9 cellular contexts compared by ENCODE assay signal in genomic region chr11:826836-827145, GRCh38. TPM values are rescaled to one million over a fixed set of nuclear protein-coding genes. Genes with fewer than 3 reads are reported as not detected.
DNase-seq lines count a peak whose midpoint lies in the region; ATAC-seq and TF ChIP-seq lines count a peak whose summit lies in the region.
"Had no signal": no experiment of that assay in that cellular context is flagged by ENCODE, and none has a peak within 500 bp of the region (broad histone marks: within the 10 kb centered on the region; RNA-seq: fewer than 3 reads in every experiment).

No MANE protein-coding gene starts in this region.

- TF ChIP-seq CTCF in tibial artery (IDR thresholded peaks at IDR 0.05): no peak

- H3K4me1 ChIP-seq in tibial artery: peaks cover 0 to 92% (median 52%) of the 10 kb centered on the region in 4 donors

- H3K27me3 Mint-ChIP-seq in activated T-cell treated with anti-CD3 and anti-CD28 coated beads, Interleukin-2, amount 50 U/mL, for 4 hours (ENCODE audit: low read depth): peaks cover 44% of the 10 kb centered on the region
- peaks cover 32% of the 10 kb centered on the region for H3K27me3 Mint-ChIP-seq in activated T-cell treated with anti-CD3 and anti-CD28 coated beads, Interleukin-2, amount 50 U/mL, for 72 hours (ENCODE audit: low read depth)

- H3K27me3 ChIP-seq in tibial artery: peaks cover 0 to 75% of the 10 kb centered on the region in 2 donors

- no peaks in the 10 kb centered on the region for H3K9me3 Mint-ChIP-seq in activated T-cell treated with anti-CD3 and anti-CD28 coated beads, Interleukin-2, amount 50 U/mL, for 4 hours
- no peaks in the 10 kb centered on the region for H3K9me3 Mint-ChIP-seq in activated T-cell treated with anti-CD3 and anti-CD28 coated beads, Interleukin-2, amount 50 U/mL, for 72 hours

- no peaks in the 10 kb centered on the region for H3K9me3 ChIP-seq in tibial artery

- H3K4me1 Mint-ChIP-seq in activated T-cell treated with anti-CD3 and anti-CD28 coated beads, Interleukin-2, amount 50 U/mL, for 4 hours (ENCODE audit: low read depth): peaks cover 27% of the 10 kb centered on the region
- peaks cover 26% of the 10 kb centered on the region for H3K4me1 Mint-ChIP-seq in activated T-cell treated with anti-CD3 and anti-CD28 coated beads, Interleukin-2, amount 50 U/mL, for 72 hours (ENCODE audit: low read depth)

- no peak overlapping the region for H3K27ac Mint-ChIP-seq in activated T-cell treated with anti-CD3 and anti-CD28 coated beads, Interleukin-2, amount 50 U/mL, for 72 hours

- H3K4me3 Mint-ChIP-seq in activated T-cell treated with anti-CD3 and anti-CD28 coated beads, Interleukin-2, amount 50 U/mL, for 4 hours: peak overlapping the region; percentile 74
- peak overlapping the region; percentile 79 to 81 for H3K4me3 Mint-ChIP-seq in activated T-cell treated with anti-CD3 and anti-CD28 coated beads, Interleukin-2, amount 50 U/mL, for 72 hours

- peaks cover 41 to 42% (median 42%) of the 10 kb centered on the region in 3 donors for H3K36me3 ChIP-seq in tibial artery

- peak in 1 of 2 donors; percentile 1 for ATAC-seq in activated T-cell treated with anti-CD3 and anti-CD28 coated beads, Interleukin-2, amount 50 U/mL, for 4 hours
- peak in 1 of 2 donors; percentile 1 for ATAC-seq in activated T-cell treated with anti-CD3 and anti-CD28 coated beads, Interleukin-2, amount 50 U/mL, for 72 hours (replicated peaks in 1 of 2)
- no peak for ATAC-seq in HG03108 (IDR thresholded peaks at IDR 0.05; ENCODE audit: unreplicated experiment)

- H3K36me3 Mint-ChIP-seq in activated T-cell treated with anti-CD3 and anti-CD28 coated beads, Interleukin-2, amount 50 U/mL, for 4 hours (ENCODE audit: insufficient read depth): peaks cover 9% of the 10 kb centered on the region
- peaks cover 2 to 3% of the 10 kb centered on the region in 2 donors for H3K36me3 Mint-ChIP-seq in activated T-cell treated with anti-CD3 and anti-CD28 coated beads, Interleukin-2, amount 50 U/mL, for 72 hours (ENCODE audit: insufficient read depth in 2 of 2)

- H3K27ac ChIP-seq in tibial artery: peak overlapping the region in 1 of 2 donors; percentile 38

- DNase-seq in activated T-cell treated with anti-CD3 and anti-CD28 coated beads, Interleukin-2, amount 50 U/mL, for 4 hours: no peak
- DNase-seq in activated T-cell treated with anti-CD3 and anti-CD28 coated beads for 4 hours: no peak
- no peak for DNase-seq in activated T-cell treated with anti-CD3 and anti-CD28 coated beads, Interleukin-2, amount 50 U/mL, for 72 hours
- DNase-seq in left kidney (ENCODE audit: low read depth, low spot score): peak; percentile 68
- DNase-seq in tibial artery: no peak
- DNase-seq in activated CD4-positive, CD25-positive, alpha-beta regulatory T cell (lab: John Stamatoyannopoulos, UW): no peak
- DNase-seq in NCI-H446 (lab: John Stamatoyannopoulos, UW): no peak
- DNase-seq: nucleus accumbens had no signal

- intact Hi-C loops in tibial artery (cut with DNase I; ENCODE audit: low total_unique reads): no loop called here

- peak overlapping the region; percentile 38 to 48 for H3K4me3 ChIP-seq in tibial artery

RNA-seq across cellular contexts. Expression of gene CRACR2B, which starts 0.9 kb away (rescaled TPM):
- total RNA-seq in activated T-cell treated with anti-CD3 and anti-CD28 coated beads, Interleukin-2, amount 50 U/mL, for 4 hours: under 1 TPM; 0.18 to 0.30 (median 0.28) TPM
- 10 to 100 TPM in 1 of 2 donors, 1 to 10 TPM in 1; 5.5 to 13.3 TPM for total RNA-seq in activated T-cell treated with anti-CD3 and anti-CD28 coated beads, Interleukin-2, amount 50 U/mL, for 72 hours

RNA-seq across cellular contexts. Expression of gene CD151, which starts 6.0 kb away (rescaled TPM):
- 10 to 100 TPM; 33.5 to 39.2 (median 35.6) TPM for total RNA-seq in activated T-cell treated with anti-CD3 and anti-CD28 coated beads, Interleukin-2, amount 50 U/mL, for 4 hours
- total RNA-seq in activated T-cell treated with anti-CD3 and anti-CD28 coated beads, Interleukin-2, amount 50 U/mL, for 72 hours: 10 to 100 TPM; 35.4 to 42.2 TPM

RNA-seq across cellular contexts. Expression of gene PNPLA2, which starts 8.1 kb away (rescaled TPM):
- total RNA-seq in activated T-cell treated with anti-CD3 and anti-CD28 coated beads, Interleukin-2, amount 50 U/mL, for 4 hours: 10 to 100 TPM; 55.5 to 62.4 (median 60.2) TPM
- 10 to 100 TPM; 64.5 to 77.1 TPM for total RNA-seq in activated T-cell treated with anti-CD3 and anti-CD28 coated beads, Interleukin-2, amount 50 U/mL, for 72 hours

RNA-seq across cellular contexts. Expression of gene POLR2L, which starts 15.5 kb away (rescaled TPM):
- total RNA-seq in activated T-cell treated with anti-CD3 and anti-CD28 coated beads, Interleukin-2, amount 50 U/mL, for 4 hours: 100 to 1,000 TPM; 167 to 183 (median 174) TPM
- 10 to 100 TPM; 28.2 to 30.9 TPM for total RNA-seq in activated T-cell treated with anti-CD3 and anti-CD28 coated beads, Interleukin-2, amount 50 U/mL, for 72 hours

RNA-seq across cellular contexts. Expression of gene TSPAN4, which starts 15.9 kb away (rescaled TPM):
- 1 to 10 TPM; 4.6 to 6.0 (median 5.7) TPM for total RNA-seq in activated T-cell treated with anti-CD3 and anti-CD28 coated beads, Interleukin-2, amount 50 U/mL, for 4 hours
- 10 to 100 TPM; 12.2 to 14.9 TPM for total RNA-seq in activated T-cell treated with anti-CD3 and anti-CD28 coated beads, Interleukin-2, amount 50 U/mL, for 72 hours

Comparison
In these comparisons a context has a peak if more than half of its experiments do, and no peak if none do; other contexts are left out.
1. RNA of gene CRACR2B, which starts 0.9 kb away (total RNA-seq): 5.5 to 13.3 TPM in activated T-cell treated with anti-CD3 and anti-CD28 coated beads, Interleukin-2, amount 50 U/mL, for 72 hours; 0.18 to 0.30 TPM in activated T-cell treated with anti-CD3 and anti-CD28 coated beads, Interleukin-2, amount 50 U/mL, for 4 hours; every median in the first group is over 4 times any median in the second.